In the genomic region with DNA sequence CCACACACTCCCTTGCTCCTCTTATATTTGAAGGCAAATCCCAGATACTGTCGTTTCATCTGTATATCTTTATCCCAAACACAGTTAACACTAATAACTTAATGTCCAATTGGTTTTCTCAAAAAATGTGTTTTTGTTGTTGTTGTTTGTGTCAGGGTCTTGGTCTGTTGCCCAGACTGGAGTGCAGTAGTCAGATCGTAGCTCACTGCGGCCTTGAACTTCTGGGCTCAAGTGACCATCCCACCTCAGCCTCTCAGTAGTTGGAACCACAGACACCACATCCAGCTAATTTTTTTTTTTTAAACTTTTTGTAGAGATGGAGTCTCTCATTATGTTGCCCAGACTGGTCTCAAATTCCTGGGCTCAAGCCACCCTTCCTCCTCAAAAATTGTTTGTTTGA, we compare ENCODE assay signal across 18 cellular contexts.
DNase-seq lines count a peak whose midpoint lies in the region; ATAC-seq lines count a peak whose summit lies in the region.
"Had no signal": no experiment of that assay in that cellular context is flagged by ENCODE, and none has a peak within 500 bp of the region (broad histone marks: within the 10 kb centered on the region; RNA-seq: fewer than 3 reads in every experiment).

No MANE protein-coding gene starts in this region.

- H3K4me3 ChIP-seq in mesenchymal stem cell (ENCODE audit: insufficient read depth in 1 of 2, low read depth in 1 of 2, low read length in 2 of 2) = no peak overlapping the region
- H3K4me3 ChIP-seq: A549, GM23338 had no signal

- peaks cover 13% of the 10 kb centered on the region for H3K79me1 ChIP-seq in mesenchymal stem cell (replicated peaks; ENCODE audit: low read length, poor library complexity, severe bottlenecking)

- DNase-seq in activated T-cell treated with anti-CD3 and anti-CD28 coated beads, Interleukin-2, amount 50 U/mL, for 72 hours = no peak
- DNase-seq in activated T-cell treated with anti-CD3 and anti-CD28 coated beads for 4 hours (no peak), T-helper 17 cell (no peak), mesenchymal stem cell (no peak), NCI-H1436 (lab: John Stamatoyannopoulos, UW) (no peak), NCI-H510A treated with DMSO at 0.1 percent for 48 hours (lab: John Stamatoyannopoulos, UW) (no peak), NCI-H187 (lab: John Stamatoyannopoulos, UW) (no peak)
- no peak for DNase-seq in effector memory CD8-positive, alpha-beta T cell
- DNase-seq: AML-193; Caco-2; CD4-positive, alpha-beta T cell; GDM1; HCEC 1CT had no signal

- H3K27ac Mint-ChIP-seq in activated T-cell treated with anti-CD3 and anti-CD28 coated beads, Interleukin-2, amount 50 U/mL, for 72 hours = peak overlapping the region; percentile 24
- peak overlapping the region; percentile 32 for H3K27ac Mint-ChIP-seq in T-helper 17 cell
- H3K27ac Mint-ChIP-seq in effector memory CD8-positive, alpha-beta T cell = peak overlapping the region; percentile 12 to 82
- H3K27ac Mint-ChIP-seq: CD4-positive, alpha-beta T cell; GM23338 had no signal

- no peaks in the 10 kb centered on the region for H3K9me3 ChIP-seq in T-helper 17 cell (ENCODE audit: control insufficient read depth, low read length, poor library complexity, severe bottlenecking)
- H3K9me3 ChIP-seq in mesenchymal stem cell (ENCODE audit: control insufficient read depth, low read length) = no peaks in the 10 kb centered on the region
- H3K9me3 ChIP-seq: A549 had no signal

- WGBS in mesenchymal stem cell = 70% methylated on average over 2 of the region's 3 CpGs

- H3K36me3 ChIP-seq in mesenchymal stem cell (ENCODE audit: control insufficient read depth in 1 of 2, insufficient read depth in 2 of 2, low read depth in 1 of 2, low read length in 2 of 2) = peaks cover 4 to 12% of the 10 kb centered on the region in 2 experiments

- H3K4me1 Mint-ChIP-seq in activated T-cell treated with anti-CD3 and anti-CD28 coated beads, Interleukin-2, amount 50 U/mL, for 72 hours (ENCODE audit: low read depth) = peaks cover 16% of the 10 kb centered on the region
- peaks cover 21% of the 10 kb centered on the region for H3K4me1 Mint-ChIP-seq in T-helper 17 cell
- H3K4me1 Mint-ChIP-seq in effector memory CD8-positive, alpha-beta T cell (ENCODE audit: low read depth in 2 of 2) = peaks cover 6 to 30% of the 10 kb centered on the region in 2 donors

- no peak overlapping the region for H3K27ac ChIP-seq in mesenchymal stem cell (ENCODE audit: low read length, poor library complexity, severe bottlenecking)
- H3K27ac ChIP-seq: 22Rv1, A549, C4-2B had no signal

- H2AK5ac ChIP-seq in mesenchymal stem cell (ENCODE audit: low read length, severe bottlenecking) = peak overlapping the region; percentile 2

- no peaks in the 10 kb centered on the region for H3K27me3 Mint-ChIP-seq in activated T-cell treated with anti-CD3 and anti-CD28 coated beads, Interleukin-2, amount 50 U/mL, for 72 hours (ENCODE audit: low read depth)
- no peaks in the 10 kb centered on the region for H3K27me3 Mint-ChIP-seq in T-helper 17 cell
- H3K27me3 Mint-ChIP-seq in effector memory CD8-positive, alpha-beta T cell = no peaks in the 10 kb centered on the region
- H3K27me3 Mint-ChIP-seq: CD4-positive, alpha-beta T cell had no signal

- no peak overlapping the region for H2BK5ac ChIP-seq in mesenchymal stem cell (ENCODE audit: low read depth, low read length, poor library complexity, severe bottlenecking)

- no peak overlapping the region for H3K4ac ChIP-seq in mesenchymal stem cell (ENCODE audit: low read depth in 1 of 2, low read length in 2 of 2)

- no peak overlapping the region for H3K14ac ChIP-seq in mesenchymal stem cell (ENCODE audit: low read length in 2 of 2)

- H3K27me3 ChIP-seq in mesenchymal stem cell (ENCODE audit: control insufficient read depth in 1 of 2, insufficient read depth in 1 of 2, low read length in 2 of 2) = no peaks in the 10 kb centered on the region

- no peak overlapping the region for H2BK12ac ChIP-seq in mesenchymal stem cell (ENCODE audit: low read length in 2 of 2)

- H2AFZ ChIP-seq in mesenchymal stem cell (ENCODE audit: low read depth, low read length) = no peak overlapping the region
- H2AFZ ChIP-seq: GM23338 had no signal

- H2BK120ac ChIP-seq in mesenchymal stem cell (ENCODE audit: low read depth, low read length) = no peak overlapping the region

- no peak overlapping the region for H3K4me3 Mint-ChIP-seq in activated T-cell treated with anti-CD3 and anti-CD28 coated beads, Interleukin-2, amount 50 U/mL, for 72 hours
- no peak overlapping the region for H3K4me3 Mint-ChIP-seq in T-helper 17 cell
- no peak overlapping the region for H3K4me3 Mint-ChIP-seq in effector memory CD8-positive, alpha-beta T cell
- H3K4me3 Mint-ChIP-seq: CD4-positive, alpha-beta T cell; GM23338 had no signal

- peaks cover 0 to 2% of the 10 kb centered on the region in 2 donors for H3K9me3 Mint-ChIP-seq in activated T-cell treated with anti-CD3 and anti-CD28 coated beads, Interleukin-2, amount 50 U/mL, for 72 hours
- H3K9me3 Mint-ChIP-seq in effector memory CD8-positive, alpha-beta T cell = no peaks in the 10 kb centered on the region
- H3K9me3 Mint-ChIP-seq: CD4-positive, alpha-beta T cell had no signal

- ATAC-seq in activated T-cell treated with anti-CD3 and anti-CD28 coated beads, Interleukin-2, amount 50 U/mL, for 72 hours (replicated peaks in 1 of 2) = no peak
- no peak for ATAC-seq in T-helper 17 cell
- ATAC-seq in effector memory CD8-positive, alpha-beta T cell (replicated peaks) = no peak
- ATAC-seq: A549, GM23338, HepG2 had no signal

- H3K4me2 ChIP-seq in mesenchymal stem cell (ENCODE audit: low read length, poor library complexity, severe bottlenecking) = no peak overlapping the region
- H3K4me2 ChIP-seq: A549, GM23338 had no signal

- H3K23ac ChIP-seq in mesenchymal stem cell (ENCODE audit: low read length in 2 of 2) = no peak overlapping the region

- no peak overlapping the region for H3K18ac ChIP-seq in mesenchymal stem cell (ENCODE audit: low read depth in 1 of 2, low read length in 2 of 2)

- peaks cover 5 to 18% of the 10 kb centered on the region in 2 donors for H3K36me3 Mint-ChIP-seq in activated T-cell treated with anti-CD3 and anti-CD28 coated beads, Interleukin-2, amount 50 U/mL, for 72 hours (ENCODE audit: insufficient read depth in 2 of 2)
- peaks cover 12% of the 10 kb centered on the region for H3K36me3 Mint-ChIP-seq in T-helper 17 cell (ENCODE audit: low read depth)
- no peaks in the 10 kb centered on the region for H3K36me3 Mint-ChIP-seq in effector memory CD8-positive, alpha-beta T cell (ENCODE audit: insufficient read depth)

- H4K8ac ChIP-seq in mesenchymal stem cell (ENCODE audit: low read length) = no peak overlapping the region

- no peak overlapping the region for H4K91ac ChIP-seq in mesenchymal stem cell (ENCODE audit: low read length)

- H3K9ac ChIP-seq in mesenchymal stem cell (ENCODE audit: low read length) = no peak overlapping the region

- H2BK15ac ChIP-seq in mesenchymal stem cell (ENCODE audit: low read depth, poor library complexity, severe bottlenecking) = no peak overlapping the region

- H3K4me1 ChIP-seq in mesenchymal stem cell (ENCODE audit: control insufficient read depth, insufficient read depth, low read depth, low read length) = peaks cover 3% of the 10 kb centered on the region
- H3K4me1 ChIP-seq: Caco-2 had no signal
